In genomic region chr15:40901053-40901443, GRCh38 we compare ENCODE assay signal across 18 cellular contexts. TPM values are rescaled to one million over a fixed set of nuclear protein-coding genes. Genes with fewer than 3 reads are reported as not detected.
"Had no signal": no experiment of that assay in that cellular context is flagged by ENCODE, and none has a peak within 500 bp of the region (broad histone marks: within the 10 kb centered on the region; RNA-seq: fewer than 3 reads in every experiment).

No MANE protein-coding gene starts in this region.

- H3K79me2 ChIP-seq: parathyroid adenoma had no signal

- H3K4me1 ChIP-seq: parathyroid adenoma had no signal

- FAIRE-seq: bronchial epithelial cell had no signal

- H3K9me3 Mint-ChIP-seq: activated naive CD4-positive, alpha-beta T cell treated with anti-CD3 and anti-CD28 coated beads, Interleukin-2, amount 50 U/mL, for 72 hours; activated T-helper 1 cell treated with anti-CD3 and anti-CD28 coated beads, Interleukin-12 subunit alpha, Interleukin-12 subunit beta, Interleukin-2, Interleukin-4 antibody, amounts not matched to agents 30 ng/mL and 10 ng/mL and 1 ng/mL, durations not matched to agents 14 hours and 24 hours and 36 hours; natural killer cell; stimulated activated effector memory CD8-positive, alpha-beta T cell treated with anti-CD3 and anti-CD28 coated beads, Interleukin-12 subunit alpha, Interleukin-12 subunit beta, amount 100 ng/mL, for 72 hours had no signal

- H3K27ac Mint-ChIP-seq: activated naive CD4-positive, alpha-beta T cell treated with anti-CD3 and anti-CD28 coated beads, Interleukin-2, amount 50 U/mL, for 72 hours; activated T-helper 1 cell treated with anti-CD3 and anti-CD28 coated beads, Interleukin-12 subunit alpha, Interleukin-12 subunit beta, Interleukin-2, Interleukin-4 antibody, amounts not matched to agents 30 ng/mL and 10 ng/mL and 1 ng/mL, durations not matched to agents 14 hours and 24 hours and 36 hours; stimulated activated effector memory CD8-positive, alpha-beta T cell treated with anti-CD3 and anti-CD28 coated beads, Interleukin-12 subunit alpha, Interleukin-12 subunit beta, amount 100 ng/mL, for 72 hours had no signal

- H3K27me3 ChIP-seq: adrenal gland, esophagus squamous epithelium, sigmoid colon, testis, upper lobe of left lung had no signal

- H2AFZ ChIP-seq: parathyroid adenoma had no signal

- H3K4me3 Mint-ChIP-seq: activated T-helper 1 cell treated with anti-CD3 and anti-CD28 coated beads, Interleukin-12 subunit alpha, Interleukin-12 subunit beta, Interleukin-2, Interleukin-4 antibody, amounts not matched to agents 30 ng/mL and 10 ng/mL and 1 ng/mL, durations not matched to agents 14 hours and 24 hours and 36 hours; natural killer cell; stimulated activated effector memory CD8-positive, alpha-beta T cell treated with anti-CD3 and anti-CD28 coated beads, Interleukin-12 subunit alpha, Interleukin-12 subunit beta, amount 100 ng/mL, for 72 hours had no signal

- H3K9ac ChIP-seq: parathyroid adenoma had no signal

- H3K27ac ChIP-seq: adrenal gland, esophagus squamous epithelium, parathyroid adenoma, sigmoid colon, testis, upper lobe of left lung had no signal

- H3K4me3 ChIP-seq: adrenal gland, esophagus squamous epithelium, sigmoid colon, testis, upper lobe of left lung had no signal

- ATAC-seq: activated naive CD4-positive, alpha-beta T cell treated with anti-CD3 and anti-CD28 coated beads, Interleukin-2, amount 50 U/mL, for 72 hours; natural killer cell; stimulated activated effector memory CD8-positive, alpha-beta T cell treated with anti-CD3 and anti-CD28 coated beads, Interleukin-12 subunit alpha, Interleukin-12 subunit beta, amount 100 ng/mL, for 72 hours had no signal

- H3K9me3 ChIP-seq: adrenal gland, esophagus squamous epithelium, sigmoid colon, testis, upper lobe of left lung had no signal

- DNase-seq: activated CD4-positive, alpha-beta T cell treated with anti-CD3 and anti-CD28 coated beads for 1 hour; activated gamma-delta T cell treated with Interleukin-2 at 50 U/mL for 16 hours; adrenal gland; dermis blood vessel endothelial cell; effector memory CD4-positive, alpha-beta T cell; esophagus squamous epithelium; mesendoderm; natural killer cell; sigmoid colon; stimulated activated CD4-positive, alpha-beta T cell treated with anti-CD3 and anti-CD28 coated beads, Interleukin-4, amount 100 ng/mL, for 24 hours; testis had no signal

- H3K36me3 Mint-ChIP-seq: activated naive CD4-positive, alpha-beta T cell treated with anti-CD3 and anti-CD28 coated beads, Interleukin-2, amount 50 U/mL, for 72 hours; natural killer cell had no signal

RNA-seq across cellular contexts. Expression of gene RHOV, which starts 27.0 kb away (rescaled TPM):
- total RNA-seq: natural killer cell, sigmoid colon had no signal

RNA-seq across cellular contexts. Expression of gene DLL4, which starts 28.1 kb away (rescaled TPM):
- total RNA-seq: bronchial epithelial cell; T-helper 1 cell treated with Interleukin-12 subunit alpha and Interleukin-12 subunit beta and Interleukin-4 antibody, amounts not matched to agents 30 ng/mL and 1 ng/mL, for 36 hours had no signal
